3 cellular contexts compared by ENCODE assay signal in the genomic region with DNA sequence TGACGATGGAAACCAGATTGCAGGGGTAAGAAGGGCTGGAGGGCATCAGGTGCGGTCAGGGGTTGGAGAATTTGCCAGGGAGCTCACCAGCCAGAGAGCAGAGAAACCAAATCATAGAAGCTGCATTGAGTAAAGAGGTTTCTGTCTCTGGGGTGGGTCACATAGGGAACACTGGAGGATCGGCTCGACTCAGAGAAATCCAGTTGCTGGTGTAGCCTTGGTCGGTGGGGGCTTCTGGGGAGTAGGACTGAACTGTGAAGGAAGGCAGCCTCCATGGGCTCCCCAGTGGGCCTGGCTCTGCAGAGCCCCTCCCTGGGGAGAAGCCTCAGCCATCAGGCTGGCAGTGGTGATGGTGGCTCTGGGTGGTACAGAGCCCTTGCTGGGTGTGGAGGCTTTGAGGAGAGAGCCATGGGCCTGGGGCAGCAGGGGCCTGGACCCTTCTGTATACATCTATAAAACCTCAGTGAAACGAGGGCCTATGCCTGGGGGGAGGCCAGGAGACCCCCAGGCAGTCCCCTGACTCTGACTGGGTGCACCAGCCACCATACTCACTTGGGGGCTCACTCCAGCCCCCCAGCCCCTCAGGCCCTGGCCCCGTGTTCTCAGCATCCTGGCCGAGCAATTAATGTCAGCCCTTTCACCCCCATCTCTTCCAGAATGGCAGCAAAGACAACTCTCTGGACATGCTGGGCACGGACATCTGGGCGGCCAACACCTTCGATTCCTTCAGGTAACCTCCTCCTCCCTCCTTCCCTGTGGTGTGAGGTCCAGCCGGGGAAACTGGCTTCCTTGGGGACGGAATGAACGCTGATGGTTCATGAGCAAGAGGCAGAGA.
TF ChIP-seq lines count a peak whose summit lies in the region.

No MANE protein-coding gene starts in this region.

TF ChIP-seq in A549, 52 proteins besides CTCF, POLR2A, EP300 and RAD21:
- TF ChIP-seq ZC3H11A (IDR thresholded peaks at IDR 0.05) (no peak), JUN (IDR thresholded peaks at IDR 0.05) (no peak)
TF ChIP-seq in A549: peak in this region for 0.

TF ChIP-seq in IMR-90, 13 proteins besides CTCF, POLR2A, EP300 and RAD21:
- no peak for TF ChIP-seq CEBPB (IDR thresholded peaks at IDR 0.05; ENCODE audit: low read depth, low read length)
- TF ChIP-seq NFE2L2 (IDR thresholded peaks at IDR 0.05; ENCODE audit: low read depth, low read length), result no peak
- TF ChIP-seq RCOR1 (IDR thresholded peaks at IDR 0.05; ENCODE audit: insufficient replicate concordance, low read length), result no peak
- no peak for TF ChIP-seq FOS (IDR thresholded peaks at IDR 0.05; ENCODE audit: low read depth, low read length)
- TF ChIP-seq BHLHE40 (IDR thresholded peaks at IDR 0.05; ENCODE audit: low read depth, low read length), result no peak
- TF ChIP-seq MAZ (IDR thresholded peaks at IDR 0.05; ENCODE audit: borderline replicate concordance, low read depth, low read length), result no peak
- TF ChIP-seq RFX5 (IDR thresholded peaks at IDR 0.05; ENCODE audit: low read depth, low read length), result no peak
- no peak for TF ChIP-seq MAFK (IDR thresholded peaks at IDR 0.05; ENCODE audit: low read depth, low read length)
- TF ChIP-seq, protein P1, sequence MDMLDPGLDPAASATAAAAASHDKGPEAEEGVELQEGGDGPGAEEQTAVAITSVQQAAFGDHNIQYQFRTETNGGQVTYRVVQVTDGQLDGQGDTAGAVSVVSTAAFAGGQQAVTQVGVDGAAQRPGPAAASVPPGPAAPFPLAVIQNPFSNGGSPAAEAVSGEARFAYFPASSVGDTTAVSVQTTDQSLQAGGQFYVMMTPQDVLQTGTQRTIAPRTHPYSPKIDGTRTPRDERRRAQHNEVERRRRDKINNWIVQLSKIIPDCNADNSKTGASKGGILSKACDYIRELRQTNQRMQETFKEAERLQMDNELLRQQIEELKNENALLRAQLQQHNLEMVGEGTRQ (IDR thresholded peaks at IDR 0.05; ENCODE audit: low read depth, low read length), result no peak
- TF ChIP-seq MXI1 (IDR thresholded peaks at IDR 0.05; ENCODE audit: borderline replicate concordance, low read depth, low read length), result no peak
- TF ChIP-seq, protein P2, sequence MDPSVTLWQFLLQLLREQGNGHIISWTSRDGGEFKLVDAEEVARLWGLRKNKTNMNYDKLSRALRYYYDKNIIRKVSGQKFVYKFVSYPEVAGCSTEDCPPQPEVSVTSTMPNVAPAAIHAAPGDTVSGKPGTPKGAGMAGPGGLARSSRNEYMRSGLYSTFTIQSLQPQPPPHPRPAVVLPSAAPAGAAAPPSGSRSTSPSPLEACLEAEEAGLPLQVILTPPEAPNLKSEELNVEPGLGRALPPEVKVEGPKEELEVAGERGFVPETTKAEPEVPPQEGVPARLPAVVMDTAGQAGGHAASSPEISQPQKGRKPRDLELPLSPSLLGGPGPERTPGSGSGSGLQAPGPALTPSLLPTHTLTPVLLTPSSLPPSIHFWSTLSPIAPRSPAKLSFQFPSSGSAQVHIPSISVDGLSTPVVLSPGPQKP (IDR thresholded peaks at IDR 0.05; ENCODE audit: borderline replicate concordance, low read depth, low read length), result no peak
- no peak for TF ChIP-seq CHD1 (IDR thresholded peaks at IDR 0.05; ENCODE audit: low read depth, low read length)
- no peak for TF ChIP-seq SMC3 (IDR thresholded peaks at IDR 0.05; ENCODE audit: low read depth, low read length)

TF ChIP-seq in H1, 55 proteins besides CTCF, POLR2A, EP300 and RAD21:
- TF ChIP-seq KDM4A (IDR thresholded peaks at IDR 0.05; ENCODE audit: low read depth, low read length, severe bottlenecking), result no peak
- TF ChIP-seq SP4 (IDR thresholded peaks at IDR 0.05; ENCODE audit: low read length), result no peak
- TF ChIP-seq JUND (IDR thresholded peaks at IDR 0.05; ENCODE audit: low read length), result no peak
- no peak for TF ChIP-seq CREB1 (IDR thresholded peaks at IDR 0.05)
- TF ChIP-seq, protein P3, sequence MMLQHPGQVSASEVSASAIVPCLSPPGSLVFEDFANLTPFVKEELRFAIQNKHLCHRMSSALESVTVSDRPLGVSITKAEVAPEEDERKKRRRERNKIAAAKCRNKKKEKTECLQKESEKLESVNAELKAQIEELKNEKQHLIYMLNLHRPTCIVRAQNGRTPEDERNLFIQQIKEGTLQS (IDR thresholded peaks at IDR 0.05; ENCODE audit: insufficient read depth, low read depth, low read length), result no peak
- no peak for TF ChIP-seq SUZ12 (IDR thresholded peaks at IDR 0.05; ENCODE audit: low read length)
- TF ChIP-seq, protein P1 (IDR thresholded peaks at IDR 0.05; ENCODE audit: low read length), result no peak
- TF ChIP-seq SIN3A (conservative IDR thresholded peaks at IDR 0.05 in 1 of 2, IDR thresholded peaks at IDR 0.05 in 1 of 2; ENCODE audit: low read depth in 1 of 2, low read length in 2 of 2), result no peak
- no peak for TF ChIP-seq NRF1 (IDR thresholded peaks at IDR 0.05; ENCODE audit: low read depth, low read length)
- TF ChIP-seq BCL11A (IDR thresholded peaks at IDR 0.05; ENCODE audit: low read depth in 2 of 2, low read length in 2 of 2), result no peak
- no peak for TF ChIP-seq HDAC6 (IDR thresholded peaks at IDR 0.05; ENCODE audit: low read depth, low read length)
- no peak for TF ChIP-seq CEBPB (IDR thresholded peaks at IDR 0.05; ENCODE audit: low read depth, low read length)
